ENCODE assay signal across 1 cellular context in the genomic region with DNA sequence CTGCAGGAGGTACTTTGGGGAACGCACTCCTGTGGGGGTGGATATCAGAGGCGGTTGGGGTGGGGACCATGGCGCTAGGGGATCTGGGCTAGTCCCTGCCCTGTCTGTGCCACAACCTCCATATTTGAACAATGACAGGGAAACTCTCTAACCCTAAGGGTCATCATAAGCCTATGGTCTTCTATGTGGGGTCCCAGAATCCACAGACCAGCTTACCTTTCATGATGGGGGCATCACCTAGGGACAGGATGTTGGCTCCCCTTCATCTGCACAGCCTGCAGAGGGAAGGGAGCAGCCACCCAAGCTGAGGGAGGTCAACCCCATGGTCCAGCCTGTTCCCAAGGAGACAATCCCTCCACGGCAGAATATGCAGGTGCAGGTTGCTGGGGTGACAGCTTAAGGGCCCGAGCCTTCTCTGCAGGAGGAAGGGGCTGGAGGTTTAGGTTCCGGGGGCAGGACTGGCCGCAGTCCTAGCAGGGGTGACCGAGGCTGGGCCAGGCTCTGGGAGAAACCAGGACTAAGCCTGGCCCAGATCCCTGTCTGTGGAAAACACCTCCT.
TF ChIP-seq lines count a peak whose summit lies in the region.

No MANE protein-coding gene starts in this region.

TF ChIP-seq in A549, 52 proteins besides CTCF, POLR2A, EP300 and RAD21 (continued from another document):
- TF ChIP-seq, protein P1, sequence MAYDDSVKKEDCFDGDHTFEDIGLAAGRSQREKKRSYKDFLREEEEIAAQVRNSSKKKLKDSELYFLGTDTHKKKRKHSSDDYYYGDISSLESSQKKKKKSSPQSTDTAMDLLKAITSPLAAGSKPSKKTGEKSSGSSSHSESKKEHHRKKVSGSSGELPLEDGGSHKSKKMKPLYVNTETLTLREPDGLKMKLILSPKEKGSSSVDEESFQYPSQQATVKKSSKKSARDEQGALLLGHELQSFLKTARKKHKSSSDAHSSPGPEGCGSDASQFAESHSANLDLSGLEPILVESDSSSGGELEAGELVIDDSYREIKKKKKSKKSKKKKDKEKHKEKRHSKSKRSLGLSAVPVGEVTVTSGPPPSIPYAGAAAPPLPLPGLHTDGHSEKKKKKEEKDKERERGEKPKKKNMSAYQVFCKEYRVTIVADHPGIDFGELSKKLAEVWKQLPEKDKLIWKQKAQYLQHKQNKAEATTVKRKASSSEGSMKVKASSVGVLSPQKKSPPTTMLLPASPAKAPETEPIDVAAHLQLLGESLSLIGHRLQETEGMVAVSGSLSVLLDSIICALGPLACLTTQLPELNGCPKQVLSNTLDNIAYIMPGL (CRISPR knock-in tag; IDR thresholded peaks at IDR 0.05; ENCODE audit: borderline replicate concordance) = no peak
- TF ChIP-seq, protein P2, sequence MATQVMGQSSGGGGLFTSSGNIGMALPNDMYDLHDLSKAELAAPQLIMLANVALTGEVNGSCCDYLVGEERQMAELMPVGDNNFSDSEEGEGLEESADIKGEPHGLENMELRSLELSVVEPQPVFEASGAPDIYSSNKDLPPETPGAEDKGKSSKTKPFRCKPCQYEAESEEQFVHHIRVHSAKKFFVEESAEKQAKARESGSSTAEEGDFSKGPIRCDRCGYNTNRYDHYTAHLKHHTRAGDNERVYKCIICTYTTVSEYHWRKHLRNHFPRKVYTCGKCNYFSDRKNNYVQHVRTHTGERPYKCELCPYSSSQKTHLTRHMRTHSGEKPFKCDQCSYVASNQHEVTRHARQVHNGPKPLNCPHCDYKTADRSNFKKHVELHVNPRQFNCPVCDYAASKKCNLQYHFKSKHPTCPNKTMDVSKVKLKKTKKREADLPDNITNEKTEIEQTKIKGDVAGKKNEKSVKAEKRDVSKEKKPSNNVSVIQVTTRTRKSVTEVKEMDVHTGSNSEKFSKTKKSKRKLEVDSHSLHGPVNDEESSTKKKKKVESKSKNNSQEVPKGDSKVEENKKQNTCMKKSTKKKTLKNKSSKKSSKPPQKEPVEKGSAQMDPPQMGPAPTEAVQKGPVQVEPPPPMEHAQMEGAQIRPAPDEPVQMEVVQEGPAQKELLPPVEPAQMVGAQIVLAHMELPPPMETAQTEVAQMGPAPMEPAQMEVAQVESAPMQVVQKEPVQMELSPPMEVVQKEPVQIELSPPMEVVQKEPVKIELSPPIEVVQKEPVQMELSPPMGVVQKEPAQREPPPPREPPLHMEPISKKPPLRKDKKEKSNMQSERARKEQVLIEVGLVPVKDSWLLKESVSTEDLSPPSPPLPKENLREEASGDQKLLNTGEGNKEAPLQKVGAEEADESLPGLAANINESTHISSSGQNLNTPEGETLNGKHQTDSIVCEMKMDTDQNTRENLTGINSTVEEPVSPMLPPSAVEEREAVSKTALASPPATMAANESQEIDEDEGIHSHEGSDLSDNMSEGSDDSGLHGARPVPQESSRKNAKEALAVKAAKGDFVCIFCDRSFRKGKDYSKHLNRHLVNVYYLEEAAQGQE (IDR thresholded peaks at IDR 0.05) = no peak
- TF ChIP-seq, protein P3, sequence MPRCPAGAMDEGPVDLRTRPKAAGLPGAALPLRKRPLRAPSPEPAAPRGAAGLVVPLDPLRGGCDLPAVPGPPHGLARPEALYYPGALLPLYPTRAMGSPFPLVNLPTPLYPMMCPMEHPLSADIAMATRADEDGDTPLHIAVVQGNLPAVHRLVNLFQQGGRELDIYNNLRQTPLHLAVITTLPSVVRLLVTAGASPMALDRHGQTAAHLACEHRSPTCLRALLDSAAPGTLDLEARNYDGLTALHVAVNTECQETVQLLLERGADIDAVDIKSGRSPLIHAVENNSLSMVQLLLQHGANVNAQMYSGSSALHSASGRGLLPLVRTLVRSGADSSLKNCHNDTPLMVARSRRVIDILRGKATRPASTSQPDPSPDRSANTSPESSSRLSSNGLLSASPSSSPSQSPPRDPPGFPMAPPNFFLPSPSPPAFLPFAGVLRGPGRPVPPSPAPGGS (IDR thresholded peaks at IDR 0.05) = no peak
- TF ChIP-seq ESRRA (IDR thresholded peaks at IDR 0.05; ENCODE audit: borderline replicate concordance, low read length) (no peak), HEYL (CRISPR knock-in tag; IDR thresholded peaks at IDR 0.05) (no peak), ZNF302 (CRISPR knock-in tag; IDR thresholded peaks at IDR 0.05) (no peak)
- TF ChIP-seq, protein P4, sequence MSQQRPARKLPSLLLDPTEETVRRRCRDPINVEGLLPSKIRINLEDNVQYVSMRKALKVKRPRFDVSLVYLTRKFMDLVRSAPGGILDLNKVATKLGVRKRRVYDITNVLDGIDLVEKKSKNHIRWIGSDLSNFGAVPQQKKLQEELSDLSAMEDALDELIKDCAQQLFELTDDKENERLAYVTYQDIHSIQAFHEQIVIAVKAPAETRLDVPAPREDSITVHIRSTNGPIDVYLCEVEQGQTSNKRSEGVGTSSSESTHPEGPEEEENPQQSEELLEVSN (IDR thresholded peaks at IDR 0.05; ENCODE audit: borderline replicate concordance, low read depth) = no peak
